8 cellular contexts compared by ENCODE assay signal in genomic region chr3:111538687-111539086, GRCh38. TPM values are rescaled to one million over a fixed set of nuclear protein-coding genes. Genes with fewer than 3 reads are reported as not detected.
DNase-seq lines count a peak whose midpoint lies in the region; ATAC-seq and TF ChIP-seq lines count a peak whose summit lies in the region.

No MANE protein-coding gene starts in this region.

- intact Hi-C loops in Right ventricle myocardium inferior (cut with DNase I): no loop called here

- no peaks in the 10 kb centered on the region for H3K36me3 Mint-ChIP-seq in activated naive CD4-positive, alpha-beta T cell treated with anti-CD3 and anti-CD28 coated beads, Interleukin-2, amount 50 U/mL, for 24 hours

- peak overlapping the region; percentile 87 for H3K4me3 Mint-ChIP-seq in activated naive CD4-positive, alpha-beta T cell treated with anti-CD3 and anti-CD28 coated beads, Interleukin-2, amount 50 U/mL, for 24 hours

- TF ChIP-seq CTCF in retinal pigment epithelial cell (conservative IDR thresholded peaks at IDR 0.05; ENCODE audit: low read depth, low read length): no peak

- H3K27me3 Mint-ChIP-seq in activated naive CD4-positive, alpha-beta T cell treated with anti-CD3 and anti-CD28 coated beads, Interleukin-2, amount 50 U/mL, for 24 hours: no peaks in the 10 kb centered on the region

- peak overlapping the region; percentile 91 for H3K27ac Mint-ChIP-seq in activated naive CD4-positive, alpha-beta T cell treated with anti-CD3 and anti-CD28 coated beads, Interleukin-2, amount 50 U/mL, for 24 hours

- peak; percentile 44 for ATAC-seq in HG03378 (IDR thresholded peaks at IDR 0.05; ENCODE audit: unreplicated experiment)
- no peak for ATAC-seq in Right ventricle myocardium inferior

- H3K9me3 Mint-ChIP-seq in activated naive CD4-positive, alpha-beta T cell treated with anti-CD3 and anti-CD28 coated beads, Interleukin-2, amount 50 U/mL, for 24 hours: no peaks in the 10 kb centered on the region

- no peak for DNase-seq in activated naive CD4-positive, alpha-beta T cell treated with Interleukin-2 at 50 U/mL for 16 hours
- DNase-seq in UCSD-AML1 (lab: John Stamatoyannopoulos, UW; ENCODE audit: unreplicated experiment): peak; percentile 10
- peak; percentile 23 for DNase-seq in retinal pigment epithelial cell (ENCODE audit: low read depth)
- no peak for DNase-seq in NCI-H2171 treated with DMSO at 0.1 percent for 48 hours (lab: John Stamatoyannopoulos, UW)
- DNase-seq in OCI-M2 (lab: John Stamatoyannopoulos, UW; ENCODE audit: unreplicated experiment): no peak
- DNase-seq in Right ventricle myocardium inferior (ENCODE audit: missing footprints): no peak

- peaks cover 71% of the 10 kb centered on the region for H3K4me1 Mint-ChIP-seq in activated naive CD4-positive, alpha-beta T cell treated with anti-CD3 and anti-CD28 coated beads, Interleukin-2, amount 50 U/mL, for 24 hours

- H3K4me3 ChIP-seq in retinal pigment epithelial cell (ENCODE audit: low read length): no peak overlapping the region

RNA-seq across cellular contexts. Expression of gene CD96, which starts 3.3 kb away (rescaled TPM):
- total RNA-seq in Right ventricle myocardium inferior: 0.35 TPM

RNA-seq across cellular contexts. Expression of gene ZBED2, which starts 56.5 kb away (rescaled TPM):
- not detected for total RNA-seq in Right ventricle myocardium inferior

Comparison
In these comparisons a context has a peak if more than half of its experiments do, and no peak if none do; other contexts are left out.
1. DNase-seq: peak in UCSD-AML1 (single experiment) and retinal pigment epithelial cell (single experiment); none in activated naive CD4-positive, alpha-beta T cell treated with Interleukin-2 at 50 U/mL for 16 hours (single experiment), NCI-H2171 treated with DMSO at 0.1 percent for 48 hours (single experiment), OCI-M2 (single experiment) and Right ventricle myocardium inferior (single experiment).